18 cellular contexts compared by ENCODE assay signal in the genomic region with DNA sequence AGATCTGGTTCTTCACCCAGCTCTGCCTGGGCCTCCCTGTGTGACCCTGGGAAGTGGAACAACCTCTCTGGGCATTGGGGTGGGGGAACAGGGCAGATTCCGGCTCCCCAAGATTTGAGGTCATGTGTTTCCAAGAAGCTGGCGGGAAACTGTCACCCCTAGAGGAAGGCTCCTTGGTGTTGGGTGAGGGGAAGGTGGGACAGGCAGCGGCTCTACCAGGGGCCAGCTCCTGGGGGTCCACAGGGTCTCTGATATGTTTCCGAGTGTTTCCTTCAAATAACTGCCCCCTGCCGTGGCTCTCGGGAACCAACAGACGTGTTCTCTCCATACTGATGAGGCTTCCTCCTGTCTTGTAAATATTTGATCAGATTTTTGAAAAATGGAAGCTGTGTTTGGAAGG.
A peak's percentile ranks its signal among the peaks of the same experiment; 100 is the strongest.
DNase-seq lines count a peak whose midpoint lies in the region; ATAC-seq and TF ChIP-seq lines count a peak whose summit lies in the region.
"Had no signal": no experiment of that assay in that cellular context is flagged by ENCODE, and none has a peak within 500 bp of the region (broad histone marks: within the 10 kb centered on the region; RNA-seq: fewer than 3 reads in every experiment).

No MANE protein-coding gene starts in this region.

- no peak for TF ChIP-seq POLR2A in body of pancreas (IDR thresholded peaks at IDR 0.05)
- no peak for TF ChIP-seq POLR2A in esophagus squamous epithelium (IDR thresholded peaks at IDR 0.05)

- H3K27me3 ChIP-seq in osteoblast (ENCODE audit: insufficient read depth, low read length) (no peaks in the 10 kb centered on the region), body of pancreas (peaks cover 0 to 10% of the 10 kb centered on the region in 2 donors), esophagus squamous epithelium (peaks cover 0 to 59% (median 0%) of the 10 kb centered on the region in 4 donors)
- H3K27me3 ChIP-seq: BLaER1 treated with 17β-estradiol and CSF1 and Interleukin-3, amounts not matched to agents 10 nM and 100 nM had no signal

- no peaks in the 10 kb centered on the region for H3K79me2 ChIP-seq in osteoblast (ENCODE audit: insufficient read depth, low read length)

- DNase-seq in natural killer cell treated with Interleukin-12 subunit alpha and Interleukin-12 subunit beta and Interleukin-15 and Interleukin-18, amount 100 ng/mL, for 72 hours (ENCODE audit: low spot score) = peak; percentile 42
- DNase-seq in natural killer cell (no peak), osteoblast (ENCODE audit: insufficient read length, low spot score, missing footprints) (peak; percentile 66), body of pancreas (no peak), esophagus squamous epithelium (lab: John Stamatoyannopoulos, UW) (no peak)
- DNase-seq: AML-193; Caco-2; Calu3; CD4-positive, alpha-beta T cell; CD8-positive, alpha-beta T cell; DMS79 treated with DMSO at 0.1 percent for 48 hours; GF-D8 had no signal

- H3K27ac ChIP-seq in cingulate gyrus (ENCODE audit: low read depth, low read length) = peak overlapping the region; percentile 10
- H3K27ac ChIP-seq in osteoblast (ENCODE audit: low read depth, low read length) = no peak overlapping the region
- no peak overlapping the region for H3K27ac ChIP-seq in body of pancreas
- no peak overlapping the region for H3K27ac ChIP-seq in esophagus squamous epithelium
- H3K27ac ChIP-seq: 22Rv1; A549; BLaER1 treated with 17β-estradiol and CSF1 and Interleukin-3, amounts not matched to agents 10 nM and 100 nM; C4-2B had no signal

- H2AFZ ChIP-seq in osteoblast (ENCODE audit: low read length) = no peak overlapping the region

- intact Hi-C loops in natural killer cell (cut with micrococcal nuclease) (no loop called here), body of pancreas (cut with DNase I) (no loop called here), esophagus squamous epithelium (cut with DNase I) (no loop called here)

- WGBS in body of pancreas, 2 donors = 36 to 42% methylated on average over 6 to 7 of the region's 7 CpGs
- 71 to 83% methylated on average over 6 to 7 of the region's 7 CpGs for WGBS in esophagus squamous epithelium, 2 donors

- H3K4me3 ChIP-seq in osteoblast (ENCODE audit: insufficient read depth, low read length) (no peak overlapping the region), body of pancreas (no peak overlapping the region), esophagus squamous epithelium (no peak overlapping the region)
- H3K4me3 ChIP-seq: A549; BLaER1 treated with 17β-estradiol and CSF1 and Interleukin-3, amounts not matched to agents 10 nM and 100 nM had no signal

- H3K9me3 ChIP-seq in osteoblast (ENCODE audit: low read depth, low read length) (no peaks in the 10 kb centered on the region), body of pancreas (no peaks in the 10 kb centered on the region), esophagus squamous epithelium (no peaks in the 10 kb centered on the region)
- H3K9me3 ChIP-seq: A549; BLaER1 treated with 17β-estradiol and CSF1 and Interleukin-3, amounts not matched to agents 10 nM and 100 nM; Caco-2 had no signal

- H3K4me2 ChIP-seq in osteoblast (ENCODE audit: insufficient read depth, low read length) = no peak overlapping the region
- H3K4me2 ChIP-seq: A549; BLaER1 treated with 17β-estradiol and CSF1 and Interleukin-3, amounts not matched to agents 10 nM and 100 nM had no signal

- no peaks in the 10 kb centered on the region for H4K20me1 ChIP-seq in osteoblast (ENCODE audit: insufficient read depth, low read length)
- H4K20me1 ChIP-seq: BLaER1 treated with 17β-estradiol and CSF1 and Interleukin-3, amounts not matched to agents 10 nM and 100 nM had no signal

- H3K36me3 Mint-ChIP-seq in natural killer cell treated with Interleukin-12 subunit alpha and Interleukin-12 subunit beta and Interleukin-15 and Interleukin-18, amount 100 ng/mL, for 72 hours = no peaks in the 10 kb centered on the region
- H3K36me3 Mint-ChIP-seq in natural killer cell = no peaks in the 10 kb centered on the region
- H3K36me3 Mint-ChIP-seq: CD8-positive, alpha-beta T cell had no signal

- H3K27ac Mint-ChIP-seq in natural killer cell treated with Interleukin-12 subunit alpha and Interleukin-12 subunit beta and Interleukin-15 and Interleukin-18, amount 100 ng/mL, for 72 hours = no peak overlapping the region
- no peak overlapping the region for H3K27ac Mint-ChIP-seq in natural killer cell
- H3K27ac Mint-ChIP-seq: B cell; CD4-positive, alpha-beta T cell; CD8-positive, alpha-beta T cell had no signal

- H3K4me3 Mint-ChIP-seq in natural killer cell treated with Interleukin-12 subunit alpha and Interleukin-12 subunit beta and Interleukin-15 and Interleukin-18, amount 100 ng/mL, for 72 hours = no peak overlapping the region
- no peak overlapping the region for H3K4me3 Mint-ChIP-seq in natural killer cell
- H3K4me3 Mint-ChIP-seq: B cell; CD4-positive, alpha-beta T cell; CD8-positive, alpha-beta T cell had no signal

- TF ChIP-seq CTCF in natural killer cell (IDR thresholded peaks at IDR 0.05) = no peak
- TF ChIP-seq CTCF in osteoblast (IDR thresholded peaks at IDR 0.05; ENCODE audit: extremely low read depth, low read depth, low read length) = no peak
- no peak for TF ChIP-seq CTCF in body of pancreas (IDR thresholded peaks at IDR 0.05)
- TF ChIP-seq CTCF in esophagus squamous epithelium (IDR thresholded peaks at IDR 0.05) = no peak

- H3K27me3 Mint-ChIP-seq in natural killer cell treated with Interleukin-12 subunit alpha and Interleukin-12 subunit beta and Interleukin-15 and Interleukin-18, amount 100 ng/mL, for 72 hours = no peaks in the 10 kb centered on the region
- H3K27me3 Mint-ChIP-seq in natural killer cell (ENCODE audit: low read depth in 2 of 2) = no peaks in the 10 kb centered on the region
- H3K27me3 Mint-ChIP-seq: CD4-positive, alpha-beta T cell had no signal

- H3K36me3 ChIP-seq in osteoblast (ENCODE audit: insufficient read depth, low read length) = no peaks in the 10 kb centered on the region
- H3K36me3 ChIP-seq in body of pancreas (replicated peaks in 1 of 2; ENCODE audit: insufficient read depth in 1 of 2, low read depth in 2 of 2) = no peaks in the 10 kb centered on the region
- H3K36me3 ChIP-seq in esophagus squamous epithelium = no peaks in the 10 kb centered on the region
- H3K36me3 ChIP-seq: BLaER1 treated with 17β-estradiol and CSF1 and Interleukin-3, amounts not matched to agents 10 nM and 100 nM had no signal

- peaks cover 3 to 5% of the 10 kb centered on the region in 2 donors for H3K4me1 Mint-ChIP-seq in natural killer cell treated with Interleukin-12 subunit alpha and Interleukin-12 subunit beta and Interleukin-15 and Interleukin-18, amount 100 ng/mL, for 72 hours (ENCODE audit: low read depth in 2 of 2)
- no peaks in the 10 kb centered on the region for H3K4me1 Mint-ChIP-seq in natural killer cell
- H3K4me1 Mint-ChIP-seq: B cell had no signal

- ATAC-seq in natural killer cell treated with Interleukin-12 subunit alpha and Interleukin-12 subunit beta and Interleukin-15 and Interleukin-18, amount 100 ng/mL, for 72 hours = no peak
- ATAC-seq in natural killer cell (no peak), body of pancreas (no peak)
- ATAC-seq: A549; CD8-positive, alpha-beta T cell had no signal

- peaks cover 4% of the 10 kb centered on the region for H3K9me3 Mint-ChIP-seq in natural killer cell treated with Interleukin-12 subunit alpha and Interleukin-12 subunit beta and Interleukin-15 and Interleukin-18, amount 100 ng/mL, for 72 hours
- H3K9me3 Mint-ChIP-seq in natural killer cell = peaks cover 3% of the 10 kb centered on the region in 2 donors
- H3K9me3 Mint-ChIP-seq: CD8-positive, alpha-beta T cell had no signal

- H3K4me1 ChIP-seq in osteoblast (ENCODE audit: insufficient read depth, low read length) = no peaks in the 10 kb centered on the region
- H3K4me1 ChIP-seq in body of pancreas = no peaks in the 10 kb centered on the region
- H3K4me1 ChIP-seq in esophagus squamous epithelium = no peaks in the 10 kb centered on the region
- H3K4me1 ChIP-seq: A549; BLaER1 treated with 17β-estradiol and CSF1 and Interleukin-3, amounts not matched to agents 10 nM and 100 nM; Caco-2 had no signal

Comparison
In these comparisons a context has a peak if more than half of its experiments do, and no peak if none do; other contexts are left out.
1. DNase-seq: peak in natural killer cell treated with Interleukin-12 subunit alpha and Interleukin-12 subunit beta and Interleukin-15 and Interleukin-18, amount 100 ng/mL, for 72 hours (single experiment) and osteoblast (single experiment); none in natural killer cell (single experiment), body of pancreas (0 of 4) and esophagus squamous epithelium (single experiment).